Comparison of ENCODE assay signal across 14 cellular contexts in the genomic region with DNA sequence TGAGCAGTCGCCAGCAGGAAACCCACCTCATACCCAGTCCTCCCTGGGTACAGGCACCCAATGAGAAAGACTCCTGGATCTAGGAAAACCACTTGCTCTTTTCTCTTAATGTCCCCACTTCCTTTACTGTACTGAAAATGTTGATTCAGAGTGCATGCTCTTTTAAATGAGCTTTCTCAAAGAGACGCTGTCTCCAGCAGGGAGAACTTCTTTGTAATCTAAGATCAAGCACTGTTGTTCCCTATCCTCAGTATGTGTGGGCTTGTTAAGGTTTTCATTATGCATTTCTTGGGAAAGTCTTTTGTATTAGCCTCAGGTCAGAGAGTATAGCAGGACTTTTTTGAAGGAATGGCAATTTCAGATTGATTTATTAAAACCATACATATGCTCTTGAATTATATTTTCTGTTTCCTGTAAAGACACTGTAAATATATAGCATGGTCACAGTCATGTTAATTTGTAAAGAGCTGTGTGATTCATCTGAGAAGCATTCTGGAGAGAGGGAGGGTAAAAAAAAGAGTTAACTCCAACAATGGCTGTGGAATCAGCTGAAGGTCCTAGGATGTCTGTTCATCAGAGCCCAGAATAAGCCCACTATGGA.
DNase-seq lines count a peak whose midpoint lies in the region; ATAC-seq, FAIRE-seq and TF ChIP-seq lines count a peak whose summit lies in the region.
"Had no signal": no experiment of that assay in that cellular context is flagged by ENCODE, and none has a peak within 500 bp of the region (broad histone marks: within the 10 kb centered on the region; RNA-seq: fewer than 3 reads in every experiment).

No MANE protein-coding gene starts in this region.

- ATAC-seq in left ventricle myocardium superior: no peak
- ATAC-seq: activated CD8-positive, alpha-beta T cell treated with anti-CD3 and anti-CD28 coated beads, Interleukin-2, amount 10 ng/mL, durations not matched to agents 7 days and 5 days; effector memory CD8-positive, alpha-beta T cell had no signal

- no peak for TF ChIP-seq CTCF in endothelial cell of umbilical vein (IDR thresholded peaks at IDR 0.05; ENCODE audit: extremely low read depth in 1 of 2, insufficient read depth in 1 of 2, low read depth in 1 of 2, low read length in 2 of 2)
- no peak for TF ChIP-seq CTCF in nephron progenitor cell (IDR thresholded peaks at IDR 0.05)

- no peaks in the 10 kb centered on the region for H4K20me1 ChIP-seq in endothelial cell of umbilical vein (replicated peaks; ENCODE audit: control insufficient read depth, extremely low read depth, insufficient read depth, low read length)

- H3K4me3 Mint-ChIP-seq in nephron progenitor cell: no peak overlapping the region
- H3K4me3 Mint-ChIP-seq in T-helper 2 cell treated with Interferon-gamma antibody and Interleukin-4, amounts not matched to agents 5 μg/mL and 100 μg/mL, for 36 hours: no peak overlapping the region
- H3K4me3 Mint-ChIP-seq: activated CD8-positive, alpha-beta T cell treated with anti-CD3 and anti-CD28 coated beads, Interleukin-2, amount 10 ng/mL, durations not matched to agents 7 days and 5 days; activated naive CD4-positive, alpha-beta T cell treated with anti-CD3 and anti-CD28 coated beads, Interleukin-2, amount 10 ng/mL, durations not matched to agents 7 days and 5 days; CD14-positive monocyte; effector memory CD8-positive, alpha-beta T cell; T-helper 1 cell treated with Interleukin-12 subunit alpha and Interleukin-12 subunit beta and Interleukin-4 antibody, amounts not matched to agents 30 μg/mL and 1 μg/mL, for 36 hours had no signal

- H3K9ac ChIP-seq in endothelial cell of umbilical vein (replicated peaks; ENCODE audit: extremely low read depth, insufficient read depth, low read length): no peak overlapping the region

- H3K4me3 ChIP-seq in endothelial cell of umbilical vein (replicated peaks in 1 of 3; ENCODE audit: insufficient read depth in 1 of 3, low read depth in 1 of 3, low read length in 3 of 3): no peak overlapping the region

- H3K36me3 ChIP-seq in endothelial cell of umbilical vein (ENCODE audit: control insufficient read depth in 2 of 2, extremely low read depth in 1 of 2, insufficient read depth in 2 of 2, low read length in 2 of 2): no peaks in the 10 kb centered on the region

- no TSS peak for BruUV-seq in endothelial cell of umbilical vein (replicated peaks; lab: Mats Ljungman, UMichigan)

- intact Hi-C loops in endothelial cell of umbilical vein (cut with micrococcal nuclease): no loop called here
- intact Hi-C loops in left ventricle myocardium superior (cut with micrococcal nuclease): no loop called here

- H3K9me3 ChIP-seq in endothelial cell of umbilical vein (replicated peaks; ENCODE audit: control insufficient read depth, insufficient read depth, low read length): no peaks in the 10 kb centered on the region

- peak; percentile 90 for FAIRE-seq in endothelial cell of umbilical vein (lab: Jason Lieb, UNC)

- H3K4me1 ChIP-seq in endothelial cell of umbilical vein (ENCODE audit: control insufficient read depth, extremely low read depth, insufficient read depth, low read length): peaks cover 33% of the 10 kb centered on the region

- no peak overlapping the region for H3K4me2 ChIP-seq in endothelial cell of umbilical vein (ENCODE audit: insufficient read depth, low read length)

- H3K4me1 Mint-ChIP-seq in nephron progenitor cell: peaks cover 28% of the 10 kb centered on the region
- H3K4me1 Mint-ChIP-seq in T-helper 2 cell treated with Interferon-gamma antibody and Interleukin-4, amounts not matched to agents 5 μg/mL and 100 μg/mL, for 36 hours (ENCODE audit: low read depth): no peaks in the 10 kb centered on the region
- H3K4me1 Mint-ChIP-seq: activated naive CD4-positive, alpha-beta T cell treated with anti-CD3 and anti-CD28 coated beads, Interleukin-2, amount 10 ng/mL, durations not matched to agents 7 days and 5 days had no signal

- in situ Hi-C loops in Caki2 (cut with HindIII; ENCODE audit: low pct_unique_long_range_greater_than_20kb, low sequenced_read_pairs): no loop called here

- H2AFZ ChIP-seq in endothelial cell of umbilical vein (ENCODE audit: low read depth, low read length): peak overlapping the region; percentile 5

- POLR2A ChIA-PET in endothelial cell of umbilical vein (lab: Charles Lee): no interaction called here

- H3K27me3 ChIP-seq in endothelial cell of umbilical vein (ENCODE audit: control insufficient read depth in 2 of 2, insufficient read depth in 2 of 2, low read length in 2 of 2): no peaks in the 10 kb centered on the region

- DNase-seq in Caki2 (ENCODE audit: low read depth): peak; percentile 48
- DNase-seq in RPMI7951 (ENCODE audit: low read depth): peak; percentile 54
- DNase-seq in endothelial cell of umbilical vein (ENCODE audit: low read depth, low spot score): peak; percentile 55
- DNase-seq in nephron progenitor cell: no peak
- DNase-seq in cerebellum (ENCODE audit: low spot score): no peak
- DNase-seq in NCI-H1436 treated with DMSO at 0.1 percent for 48 hours (lab: John Stamatoyannopoulos, UW): no peak
- DNase-seq in T-helper 2 cell treated with Interferon-gamma antibody and Interleukin-4, amounts not matched to agents 5 μg/mL and 100 μg/mL, for 36 hours (ENCODE audit: low spot score): no peak
- DNase-seq in left ventricle myocardium superior: no peak
- DNase-seq: activated CD8-positive, alpha-beta T cell treated with anti-CD3 and anti-CD28 coated beads, Interleukin-2, amount 10 ng/mL, durations not matched to agents 7 days and 5 days; activated naive CD4-positive, alpha-beta T cell treated with anti-CD3 and anti-CD28 coated beads, Interleukin-2, amount 10 ng/mL, durations not matched to agents 7 days and 5 days; effector memory CD8-positive, alpha-beta T cell; NCI-H1694 had no signal

- H3K27ac Mint-ChIP-seq in nephron progenitor cell: peak overlapping the region; percentile 55
- H3K27ac Mint-ChIP-seq in T-helper 2 cell treated with Interferon-gamma antibody and Interleukin-4, amounts not matched to agents 5 μg/mL and 100 μg/mL, for 36 hours: no peak overlapping the region
- H3K27ac Mint-ChIP-seq: activated CD8-positive, alpha-beta T cell treated with anti-CD3 and anti-CD28 coated beads, Interleukin-2, amount 10 ng/mL, durations not matched to agents 7 days and 5 days; activated naive CD4-positive, alpha-beta T cell treated with anti-CD3 and anti-CD28 coated beads, Interleukin-2, amount 10 ng/mL, durations not matched to agents 7 days and 5 days; T-helper 1 cell treated with Interleukin-12 subunit alpha and Interleukin-12 subunit beta and Interleukin-4 antibody, amounts not matched to agents 30 μg/mL and 1 μg/mL, for 36 hours had no signal

- H3K9me1 ChIP-seq in endothelial cell of umbilical vein (replicated peaks; ENCODE audit: control insufficient read depth, extremely low read depth, insufficient read depth, low read length): no peaks in the 10 kb centered on the region

- H3K27me3 Mint-ChIP-seq in nephron progenitor cell (ENCODE audit: low read depth, poor library complexity): no peaks in the 10 kb centered on the region
- no peaks in the 10 kb centered on the region for H3K27me3 Mint-ChIP-seq in T-helper 2 cell treated with Interferon-gamma antibody and Interleukin-4, amounts not matched to agents 5 μg/mL and 100 μg/mL, for 36 hours (ENCODE audit: low read depth)
- H3K27me3 Mint-ChIP-seq: activated naive CD4-positive, alpha-beta T cell treated with anti-CD3 and anti-CD28 coated beads, Interleukin-2, amount 10 ng/mL, durations not matched to agents 7 days and 5 days; effector memory CD8-positive, alpha-beta T cell had no signal

- TF ChIP-seq POLR2A in endothelial cell of umbilical vein (IDR thresholded peaks at IDR 0.05; ENCODE audit: low read depth, low read length): no peak

- H3K36me3 Mint-ChIP-seq in nephron progenitor cell (ENCODE audit: low read depth): peaks cover 59% of the 10 kb centered on the region
- no peaks in the 10 kb centered on the region for H3K36me3 Mint-ChIP-seq in T-helper 2 cell treated with Interferon-gamma antibody and Interleukin-4, amounts not matched to agents 5 μg/mL and 100 μg/mL, for 36 hours (ENCODE audit: low read depth)

- peak overlapping the region; percentile 45 for H3K27ac ChIP-seq in endothelial cell of umbilical vein (ENCODE audit: insufficient read depth, low read depth, low read length)

- dilution Hi-C loops in endothelial cell of umbilical vein (cut with MboI; ENCODE audit: extremely low pct_ligation_motif_present, low sequenced_read_pairs): no loop called here

- no peaks in the 10 kb centered on the region for H3K9me3 Mint-ChIP-seq in nephron progenitor cell
- H3K9me3 Mint-ChIP-seq in T-helper 2 cell treated with Interferon-gamma antibody and Interleukin-4, amounts not matched to agents 5 μg/mL and 100 μg/mL, for 36 hours: no peaks in the 10 kb centered on the region
- H3K9me3 Mint-ChIP-seq: activated naive CD4-positive, alpha-beta T cell treated with anti-CD3 and anti-CD28 coated beads, Interleukin-2, amount 10 ng/mL, durations not matched to agents 7 days and 5 days; CD14-positive monocyte; effector memory CD8-positive, alpha-beta T cell; T-helper 1 cell treated with Interleukin-12 subunit alpha and Interleukin-12 subunit beta and Interleukin-4 antibody, amounts not matched to agents 30 μg/mL and 1 μg/mL, for 36 hours had no signal

- CTCF ChIA-PET in endothelial cell of umbilical vein (lab: Charles Lee): interaction anchor here (1.2 to 3.4 kb wide), 13 partner anchors 10 to 547 kb away, joined by 3 to 36 read pairs (median 5); no protein-coding TSS in a partner anchor

- H3K79me2 ChIP-seq in endothelial cell of umbilical vein (ENCODE audit: control insufficient read depth, insufficient read depth, low read length): no peaks in the 10 kb centered on the region

TF ChIP-seq in endothelial cell of umbilical vein, 7 proteins besides CTCF, POLR2A, EP300 and RAD21:
- TF ChIP-seq GATA2 (IDR thresholded peaks at IDR 0.05; ENCODE audit: insufficient read depth, insufficient read length, low read depth, low read length) (no peak), POLR2AphosphoS5 (IDR thresholded peaks at IDR 0.05; ENCODE audit: insufficient read depth, low read depth, low read length) (no peak), JUN (IDR thresholded peaks at IDR 0.05; ENCODE audit: borderline replicate concordance, insufficient read depth, insufficient read length, low read depth) (peak; percentile 48), MYC (IDR thresholded peaks at IDR 0.05; ENCODE audit: low read depth, low read length) (no peak), FOS (IDR thresholded peaks at IDR 0.05; ENCODE audit: borderline replicate concordance, insufficient read depth, low read length) (peak; percentile 82), EZH2 (IDR thresholded peaks at IDR 0.05; ENCODE audit: borderline replicate concordance, low read depth, low read length, severe bottlenecking) (no peak)
- TF ChIP-seq, protein P1, sequence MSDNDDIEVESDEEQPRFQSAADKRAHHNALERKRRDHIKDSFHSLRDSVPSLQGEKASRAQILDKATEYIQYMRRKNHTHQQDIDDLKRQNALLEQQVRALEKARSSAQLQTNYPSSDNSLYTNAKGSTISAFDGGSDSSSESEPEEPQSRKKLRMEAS (IDR thresholded peaks at IDR 0.05; ENCODE audit: insufficient read depth, insufficient read length): no peak

Comparison
In these comparisons a context has a peak if more than half of its experiments do, and no peak if none do; other contexts are left out.
1. DNase-seq: peak in Caki2 (single experiment), RPMI7951 (single experiment) and endothelial cell of umbilical vein (single experiment); none in nephron progenitor cell (single experiment), cerebellum (single experiment), NCI-H1436 treated with DMSO at 0.1 percent for 48 hours (single experiment), T-helper 2 cell treated with Interferon-gamma antibody and Interleukin-4, amounts not matched to agents 5 μg/mL and 100 μg/mL, for 36 hours (single experiment) and left ventricle myocardium superior (single experiment).